Comparison of ENCODE assay signal across 8 cellular contexts in genomic region chr4:142984871-142985585, GRCh38.
DNase-seq lines count a peak whose midpoint lies in the region; ATAC-seq, FAIRE-seq and TF ChIP-seq lines count a peak whose summit lies in the region.

No MANE protein-coding gene starts in this region.

- DNase-seq in left ventricle myocardium inferior (no peak), left cardiac atrium (no peak), PC-3 (peak; percentile 60), foreskin fibroblast (peak; percentile 5 to 53), GM10248 (ENCODE audit: extremely low spot score) (no peak), NCI-H1092 (lab: John Stamatoyannopoulos, UW) (no peak), frontal cortex (ENCODE audit: low spot score in 2 of 2) (no peak), dorsolateral prefrontal cortex (no peak)

- intact Hi-C loops in left ventricle myocardium inferior (cut with micrococcal nuclease) = no loop called here
- intact Hi-C loops in left cardiac atrium (cut with DNase I) = no loop called here
- intact Hi-C loops in PC-3 (cut with micrococcal nuclease) = loop anchor here (1.0 to 2.0 kb wide), 3 partner anchors 40 to 194 kb away; no protein-coding TSS in a partner anchor
- intact Hi-C loops in dorsolateral prefrontal cortex (cut with DNase I) = no loop called here

- H3K4me1 ChIP-seq in left ventricle myocardium inferior (peaks cover 3% of the 10 kb centered on the region), PC-3 (ENCODE audit: insufficient read depth, low read length) (no peaks in the 10 kb centered on the region)

- no peak overlapping the region for H3K9ac ChIP-seq in PC-3 (ENCODE audit: low read length)

- H3K4me2 ChIP-seq in PC-3 (ENCODE audit: low read length) = no peak overlapping the region

- H3K27ac ChIP-seq in left ventricle myocardium inferior (replicated peaks) (no peak overlapping the region), PC-3 (ENCODE audit: low read length) (no peak overlapping the region), dorsolateral prefrontal cortex (no peak overlapping the region)

- POLR2A ChIA-PET in PC-3 (lab: Charles Lee; ENCODE audit: unreplicated experiment) (interaction anchor here (0.6 kb wide), 2 partner anchors 146 to 213 kb away, joined by 3 to 6 read pairs; no protein-coding TSS in a partner anchor), GM10248 (lab: Yijun Ruan, JAX) (no interaction called here)

- TF ChIP-seq CTCF in left ventricle myocardium inferior (IDR thresholded peaks at IDR 0.05; ENCODE audit: borderline replicate concordance) = peak; percentile 43
- peak; percentile 83 for TF ChIP-seq CTCF in PC-3 (conservative IDR thresholded peaks at IDR 0.05; ENCODE audit: low read depth, low read length)
- peak; percentile 57 for TF ChIP-seq CTCF in foreskin fibroblast (IDR thresholded peaks at IDR 0.05; ENCODE audit: low read depth, low read length)
- no peak for TF ChIP-seq CTCF in GM10248 (IDR thresholded peaks at IDR 0.05; ENCODE audit: control extremely low read depth, extremely low read depth, low read depth, missing control alignments)
- TF ChIP-seq CTCF in dorsolateral prefrontal cortex (IDR thresholded peaks at IDR 0.05 in 54 of 56, conservative IDR thresholded peaks at IDR 0.05 in 2 of 56; ENCODE audit: low read depth in 1 of 56, partially characterized antibody in 56 of 56) = peak in 4 of 56 donors; percentile 5 to 14 (median 12)

- no peaks in the 10 kb centered on the region for H3K36me3 ChIP-seq in left ventricle myocardium inferior
- H3K36me3 ChIP-seq in PC-3 (ENCODE audit: low read depth, low read length) = no peaks in the 10 kb centered on the region

- ATAC-seq in left cardiac atrium (no peak), PC-3 (peak; percentile 82)

- H3K9me2 ChIP-seq in PC-3 (replicated peaks; ENCODE audit: low read length) = no peaks in the 10 kb centered on the region

- no peaks in the 10 kb centered on the region for H3F3A ChIP-seq in PC-3 (ENCODE audit: low read length, unreplicated experiment)

- no peaks in the 10 kb centered on the region for H4K20me1 ChIP-seq in PC-3 (ENCODE audit: low read length)

- FAIRE-seq in frontal cortex (lab: Jason Lieb, UNC) = no peak

- H2AFZ ChIP-seq in PC-3 (ENCODE audit: low read length) = no peak overlapping the region

- H3K27me3 ChIP-seq in left ventricle myocardium inferior (ENCODE audit: low read depth) = no peaks in the 10 kb centered on the region
- H3K27me3 ChIP-seq in PC-3 (ENCODE audit: low read length) = peaks cover 53% of the 10 kb centered on the region
- no peaks in the 10 kb centered on the region for H3K27me3 ChIP-seq in dorsolateral prefrontal cortex

- no peaks in the 10 kb centered on the region for H3K79me2 ChIP-seq in PC-3 (ENCODE audit: low read length)

- no TSS peak for BruUV-seq in PC-3 (replicated peaks; lab: Mats Ljungman, UMichigan)

- H3K9me3 ChIP-seq in left ventricle myocardium inferior (replicated peaks) = peaks cover 23% of the 10 kb centered on the region
- H3K9me3 ChIP-seq in PC-3 (ENCODE audit: low read length) = no peaks in the 10 kb centered on the region

- CTCF ChIA-PET in PC-3 (lab: Charles Lee) (interaction anchor here (0.5 to 1.9 kb wide), 16 partner anchors 14 to 1657 kb away, joined by 3 to 20 read pairs (median 4); no protein-coding TSS in a partner anchor), GM10248 (lab: Yijun Ruan, JAX) (interaction anchor here (1.0 to 1.3 kb wide), 3 partner anchors 11 to 42 kb away, joined by 3 to 4 read pairs (median 3); no protein-coding TSS in a partner anchor)

- H3K4me3 ChIP-seq in left ventricle myocardium inferior (no peak overlapping the region), PC-3 (ENCODE audit: low read length) (no peak overlapping the region), foreskin fibroblast (ENCODE audit: low read depth in 1 of 2, low read length in 2 of 2) (no peak overlapping the region), dorsolateral prefrontal cortex (no peak overlapping the region)

Comparison
In these comparisons a context has a peak if more than half of its experiments do, and no peak if none do; other contexts are left out.
1. DNase-seq: peak in PC-3 (single experiment) and foreskin fibroblast (2 of 2); none in left ventricle myocardium inferior (single experiment), left cardiac atrium (single experiment), GM10248 (single experiment), NCI-H1092 (single experiment), frontal cortex (0 of 2) and dorsolateral prefrontal cortex (0 of 10).